Comparison of ENCODE assay signal across 9 cellular contexts in the genomic region with DNA sequence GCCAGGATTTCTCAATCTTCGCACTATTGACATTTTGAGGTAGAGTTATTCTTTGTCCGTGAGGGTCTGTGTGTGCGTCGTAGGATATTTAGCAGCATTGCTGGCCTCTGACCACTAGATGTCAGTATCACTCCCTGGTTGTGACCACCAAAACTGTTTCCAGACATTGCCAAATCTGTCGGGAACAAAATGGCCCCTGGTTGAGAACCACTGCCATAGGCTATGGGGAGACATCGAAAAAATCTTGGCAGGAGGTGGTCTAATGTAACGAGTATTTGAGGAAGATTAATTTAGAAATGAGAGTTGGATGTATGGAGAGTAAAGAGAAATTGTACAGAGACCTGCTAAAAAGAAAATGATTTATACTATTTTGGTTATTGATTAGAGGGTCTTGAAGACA.
A peak's percentile ranks its signal among the peaks of the same experiment; 100 is the strongest.
DNase-seq lines count a peak whose midpoint lies in the region; ATAC-seq and TF ChIP-seq lines count a peak whose summit lies in the region.
"Had no signal": no experiment of that assay in that cellular context is flagged by ENCODE, and none has a peak within 500 bp of the region (broad histone marks: within the 10 kb centered on the region; RNA-seq: fewer than 3 reads in every experiment).

No MANE protein-coding gene starts in this region.

- H2AFZ ChIP-seq in neural cell (ENCODE audit: low read depth, low read length), result no peak overlapping the region

- peaks cover 0 to 9% (median 0%) of the 10 kb centered on the region in 4 donors for H3K4me1 ChIP-seq in upper lobe of left lung

- H3K9me3 Mint-ChIP-seq in HFFc6, result no peaks in the 10 kb centered on the region

- H3K36me3 ChIP-seq in neural cell (ENCODE audit: insufficient read depth, low read length) (no peaks in the 10 kb centered on the region), upper lobe of left lung (peaks cover 0 to 4% (median 0%) of the 10 kb centered on the region in 4 donors)

- no peak overlapping the region; the same call in 1 of the 2 replicates for H3K27ac Mint-ChIP-seq in HFFc6

- peak overlapping the region; percentile 44; the same call in 1 of the 2 replicates for H3K4me3 Mint-ChIP-seq in HFFc6

- H3K4me3 ChIP-seq in fibroblast of pulmonary artery (replicated peaks; ENCODE audit: low read depth, low read length) (no peak overlapping the region), neural cell (ENCODE audit: low read length) (no peak overlapping the region), upper lobe of left lung (no peak overlapping the region)

- TF ChIP-seq RAD21 in neural cell (conservative IDR thresholded peaks at IDR 0.05), result peak; percentile 53

- ATAC-seq in upper lobe of left lung (ENCODE audit: low FRiP score in 2 of 2), result peak; percentile 80 to 84
- ATAC-seq in HG03045 (IDR thresholded peaks at IDR 0.05; ENCODE audit: unreplicated experiment), result no peak

- no peaks in the 10 kb centered on the region for H3K79me2 ChIP-seq in neural cell (replicated peaks; ENCODE audit: insufficient read depth, low read length)

- TF ChIP-seq POLR2A in upper lobe of left lung (IDR thresholded peaks at IDR 0.05), result no peak

- no peaks in the 10 kb centered on the region for H3K27me3 ChIP-seq in neural cell (ENCODE audit: insufficient read depth, low read depth, low read length)
- no peaks in the 10 kb centered on the region for H3K27me3 ChIP-seq in upper lobe of left lung

- H3K27me3 Mint-ChIP-seq in HFFc6 (ENCODE audit: insufficient read depth), result no peaks in the 10 kb centered on the region

- DNase-seq in EL, result peak; percentile 63
- DNase-seq in HFFc6, result peak; percentile 41
- peak; percentile 4 for DNase-seq in NCI-H510A (lab: John Stamatoyannopoulos, UW)
- peak; percentile 1 for DNase-seq in activated T-cell treated with anti-CD3 and anti-CD28 coated beads for 48 hours (ENCODE audit: low read depth)
- peak; percentile 76 for DNase-seq in fibroblast of pulmonary artery (ENCODE audit: low read depth)
- peak in 1 of 2 donors; percentile 45 for DNase-seq in upper lobe of left lung

- TF ChIP-seq EP300 in neural cell (conservative IDR thresholded peaks at IDR 0.05; ENCODE audit: poor library complexity, severe bottlenecking) (no peak), upper lobe of left lung (IDR thresholded peaks at IDR 0.05) (no peak)

- no peaks in the 10 kb centered on the region for H3F3A ChIP-seq in neural cell (ENCODE audit: insufficient read depth, low read length, poor library complexity, severe bottlenecking)

- H3K36me3 Mint-ChIP-seq in HFFc6 (ENCODE audit: low read depth), result no peaks in the 10 kb centered on the region

- no peak overlapping the region for H3K4me2 ChIP-seq in neural cell (ENCODE audit: low read length)

- 14 to 19% methylated on average over 7 of the region's 7 CpGs for WGBS in upper lobe of left lung, 2 donors

- H3K4me1 Mint-ChIP-seq in HFFc6 (ENCODE audit: low read depth), result peaks cover 16% of the 10 kb centered on the region

- no peaks in the 10 kb centered on the region for H4K20me1 ChIP-seq in neural cell (ENCODE audit: insufficient read depth)

- no peak overlapping the region for H3K27ac ChIP-seq in neural cell (ENCODE audit: low read length)
- no peak overlapping the region for H3K27ac ChIP-seq in upper lobe of left lung
- H3K27ac ChIP-seq: epithelial cell of prostate had no signal

- no peaks in the 10 kb centered on the region for H3K9me2 ChIP-seq in neural cell (ENCODE audit: insufficient read depth, low read length)

- TF ChIP-seq CTCF in HFFc6 (IDR thresholded peaks at IDR 0.05) (peak; percentile 82), fibroblast of pulmonary artery (IDR thresholded peaks at IDR 0.05; ENCODE audit: low read length, missing control alignments) (peak; percentile 78), neural cell (IDR thresholded peaks at IDR 0.05; ENCODE audit: poor library complexity, severe bottlenecking) (peak; percentile 68), upper lobe of left lung (IDR thresholded peaks at IDR 0.05) (peak; percentile 55 to 79 (median 70))

- no peaks in the 10 kb centered on the region for H3K9me3 ChIP-seq in neural cell (ENCODE audit: low read length)
- H3K9me3 ChIP-seq in upper lobe of left lung, result no peaks in the 10 kb centered on the region

- no peak overlapping the region for H3K9ac ChIP-seq in neural cell (ENCODE audit: low read length)

TF ChIP-seq in neural cell, 6 proteins besides CTCF, POLR2A, EP300 and RAD21:
- peak; percentile 35 for TF ChIP-seq SMC3 (conservative IDR thresholded peaks at IDR 0.05; ENCODE audit: poor library complexity)
- no peak for TF ChIP-seq REST (IDR thresholded peaks at IDR 0.05; ENCODE audit: borderline replicate concordance)
TF ChIP-seq in neural cell: peak in this region for 1.
